Comparison of ENCODE assay signal across 21 cellular contexts in the genomic region with DNA sequence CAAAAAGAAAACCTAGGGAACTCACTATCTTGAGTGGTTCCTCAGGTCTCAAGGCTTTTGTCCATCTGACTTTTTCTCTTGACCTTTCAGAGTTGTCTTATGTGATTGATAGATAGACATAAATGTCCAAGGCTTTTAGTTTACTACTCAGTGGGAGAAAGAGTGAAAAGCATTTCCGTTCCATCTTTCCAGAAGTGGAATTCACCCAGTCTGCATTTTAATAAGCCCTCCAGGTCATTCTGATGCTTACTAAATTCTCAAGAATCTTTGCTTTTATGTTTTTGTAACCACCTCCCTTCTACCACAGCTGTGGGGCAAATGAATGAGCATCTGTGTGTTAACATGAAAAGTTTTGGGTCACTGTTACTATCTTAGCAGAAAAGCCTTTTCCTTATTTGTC.
DNase-seq lines count a peak whose midpoint lies in the region; ATAC-seq and TF ChIP-seq lines count a peak whose summit lies in the region.
"Had no signal": no experiment of that assay in that cellular context is flagged by ENCODE, and none has a peak within 500 bp of the region (broad histone marks: within the 10 kb centered on the region; RNA-seq: fewer than 3 reads in every experiment).

No MANE protein-coding gene starts in this region.

- peak overlapping the region; percentile 76 for H3K27ac Mint-ChIP-seq in HFFc6
- H3K27ac Mint-ChIP-seq: CD4-positive, alpha-beta T cell had no signal

- H3K27me3 Mint-ChIP-seq in HFFc6 (ENCODE audit: insufficient read depth): no peaks in the 10 kb centered on the region; the same call in 1 of the 2 replicates
- H3K27me3 Mint-ChIP-seq: CD4-positive, alpha-beta T cell had no signal

- H3K36me3 Mint-ChIP-seq in HFFc6 (ENCODE audit: low read depth): no peaks in the 10 kb centered on the region

- peak; percentile 54 for DNase-seq in AG08395 (ENCODE audit: low spot score)
- peak; percentile 59 for DNase-seq in HFFc6
- DNase-seq in brain pericyte (ENCODE audit: low read depth, low spot score): peak; percentile 20
- peak; percentile 3 for DNase-seq in left kidney (ENCODE audit: low read depth, low spot score)
- no peak for DNase-seq in middle frontal gyrus (ENCODE audit: extremely low spot score, low spot score)
- DNase-seq in DMS 273 treated with DMSO at 0.1 percent for 48 hours (lab: John Stamatoyannopoulos, UW): no peak
- no peak for DNase-seq in effector CD8-positive, alpha-beta T cell (lab: John Stamatoyannopoulos, UW)
- DNase-seq: activated CD4-positive, alpha-beta T cell treated with anti-CD3 and anti-CD28 coated beads, Interleukin-2, amount 50 U/mL, for 1 hour; activated gamma-delta T cell treated with Interleukin-2 at 50 U/mL for 16 hours; CD4-positive, alpha-beta T cell; DMS79; midbrain; NCI-H1436; PC-3; retina; SIG-M5; stimulated activated CD4-positive, alpha-beta T cell treated with anti-CD3 and anti-CD28 coated beads, Interleukin-15, amount 100 ng/mL, for 24 hours had no signal

- no peaks in the 10 kb centered on the region for H3K9me3 Mint-ChIP-seq in HFFc6

- TF ChIP-seq CTCF in HFFc6 (IDR thresholded peaks at IDR 0.05): no peak

- peak overlapping the region; percentile 2; the same call in 1 of the 2 replicates for H3K4me3 Mint-ChIP-seq in HFFc6
- H3K4me3 Mint-ChIP-seq: CD4-positive, alpha-beta T cell had no signal

- peaks cover 22% of the 10 kb centered on the region for H3K4me1 Mint-ChIP-seq in HFFc6 (ENCODE audit: low read depth)

- no peak for ATAC-seq in HG03175 (IDR thresholded peaks at IDR 0.05; ENCODE audit: unreplicated experiment)
- ATAC-seq: A549, HepG2, left lobe of liver, PC-3 had no signal

Comparison
In these comparisons a context has a peak if more than half of its experiments do, and no peak if none do; other contexts are left out.
1. DNase-seq: peak in AG08395 (single experiment), HFFc6 (single experiment), brain pericyte (single experiment) and left kidney (single experiment); none in middle frontal gyrus (single experiment), DMS 273 treated with DMSO at 0.1 percent for 48 hours (single experiment) and effector CD8-positive, alpha-beta T cell (single experiment).